8 cellular contexts compared by ENCODE assay signal in the genomic region with DNA sequence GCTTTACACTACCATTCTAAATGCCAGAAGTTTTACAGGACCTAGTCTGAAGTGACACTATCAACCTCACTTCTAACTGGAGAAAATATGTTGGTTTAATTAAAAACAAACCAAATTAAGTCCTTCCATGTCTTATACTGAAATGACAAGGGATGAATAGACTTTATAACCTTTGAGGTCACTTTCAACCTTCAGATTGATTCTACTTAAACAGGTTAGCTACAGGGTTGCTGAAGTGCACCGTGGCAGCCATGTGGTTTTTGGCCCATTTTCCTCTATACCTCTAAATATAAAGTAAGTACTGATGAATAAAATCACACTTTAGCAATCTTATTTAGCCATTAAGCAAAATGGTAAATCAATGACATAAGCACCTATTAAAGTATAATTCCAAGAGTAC. TPM values are rescaled to one million over a fixed set of nuclear protein-coding genes. Genes with fewer than 3 reads are reported as not detected.
DNase-seq lines count a peak whose midpoint lies in the region; ATAC-seq, FAIRE-seq and TF ChIP-seq lines count a peak whose summit lies in the region.

No MANE protein-coding gene starts in this region.

- peaks cover 64% of the 10 kb centered on the region for H3K4me1 ChIP-seq in A549
- peaks cover 2% of the 10 kb centered on the region; the same call in 1 of the 2 replicates for H3K4me1 ChIP-seq in IMR-90 (ENCODE audit: control insufficient read depth, insufficient read depth, low read length)
- H3K4me1 ChIP-seq in naive thymus-derived CD4-positive, alpha-beta T cell (ENCODE audit: control insufficient read depth in 2 of 2, insufficient read depth in 2 of 2, low read length in 2 of 2), result peaks cover 41 to 52% of the 10 kb centered on the region in 2 donors

- H3K9ac ChIP-seq in IMR-90 (ENCODE audit: low read depth, low read length), result peak overlapping the region; percentile 97

- H3K27me3 Mint-ChIP-seq in naive thymus-derived CD4-positive, alpha-beta T cell, result peaks cover 0 to 11% (median 0%) of the 10 kb centered on the region in 5 donors

- in situ Hi-C loops in IMR-90 (cut with MboI; ENCODE audit: low sequenced_read_pairs), result no loop called here

- no peak for FAIRE-seq in A549 (lab: Jason Lieb, UNC)

- H3K4me1 Mint-ChIP-seq in naive thymus-derived CD4-positive, alpha-beta T cell, result peaks cover 35 to 74% (median 69%) of the 10 kb centered on the region in 7 donors

- H3K4me3 ChIP-seq in A549, result peak overlapping the region; percentile 91
- peak overlapping the region; percentile 82 for H3K4me3 ChIP-seq in IMR-90 (ENCODE audit: insufficient read depth, low read depth, low read length)
- peak overlapping the region; percentile 90 for H3K4me3 ChIP-seq in coronary artery
- peak overlapping the region; percentile 13 for H3K4me3 ChIP-seq in naive thymus-derived CD4-positive, alpha-beta T cell (ENCODE audit: low read length)

- no peaks in the 10 kb centered on the region for H3K27me3 ChIP-seq in IMR-90 (ENCODE audit: control insufficient read depth, insufficient read depth, low read length)
- no peaks in the 10 kb centered on the region for H3K27me3 ChIP-seq in naive thymus-derived CD4-positive, alpha-beta T cell (ENCODE audit: control insufficient read depth in 2 of 2, insufficient read depth in 2 of 2, low read length in 2 of 2)

- H4K91ac ChIP-seq in IMR-90 (ENCODE audit: insufficient read depth, low read depth, low read length), result no peak overlapping the region

- CTCF ChIA-PET in A549 (lab: Yijun Ruan, JAX) (interaction anchor here (1.0 kb wide), 1 partner anchor 566 kb away, joined by 3 read pairs; no protein-coding TSS in a partner anchor), IMR-90 (lab: Yijun Ruan, JAX) (interaction anchor here (0.9 kb wide), 1 partner anchor 185 kb away, joined by 3 read pairs; no protein-coding TSS in a partner anchor)
- CTCF ChIA-PET in naive thymus-derived CD4-positive, alpha-beta T cell (lab: Charles Lee), result no interaction called here

- ATAC-seq in A549 (no peak), IMR-90 (ENCODE audit: low read depth) (no peak), GM18519 (IDR thresholded peaks at IDR 0.05; ENCODE audit: low FRiP score, unreplicated experiment) (no peak), GM21390 (IDR thresholded peaks at IDR 0.05; ENCODE audit: unreplicated experiment) (no peak)
- ATAC-seq in naive thymus-derived CD4-positive, alpha-beta T cell, result no peak

- intact Hi-C loops in IMR-90 (cut with micrococcal nuclease), result no loop called here
- intact Hi-C loops in naive thymus-derived CD4-positive, alpha-beta T cell (cut with micrococcal nuclease), result loop anchor here (1.0 to 5.0 kb wide), 2 partner anchors 7 to 216 kb away; no protein-coding TSS in a partner anchor

- dilution Hi-C loops in IMR-90 (cut with HindIII; ENCODE audit: low sequenced_read_pairs, unreplicated experiment), result no loop called here

- BruUV-seq in IMR-90 (replicated peaks; lab: Mats Ljungman, UMichigan), result no TSS peak

- POLR2A ChIA-PET in A549 (lab: Yijun Ruan, JAX) (interaction anchor here (0.9 to 1.0 kb wide), 2 partner anchors 9 to 100 kb away, joined by 4 to 5 read pairs; partner anchors contain the start of gene SLC38A1), IMR-90 (lab: Charles Lee; ENCODE audit: unreplicated experiment) (interaction anchor here (0.6 to 3.0 kb wide), 4 partner anchors 155 to 646 kb away, joined by 3 to 15 read pairs (median 3); no protein-coding TSS in a partner anchor)
- POLR2A ChIA-PET in naive thymus-derived CD4-positive, alpha-beta T cell (lab: Charles Lee), result interaction anchor here (0.7 to 2.3 kb wide), 7 partner anchors 12 to 289 kb away, joined by 3 to 14 read pairs (median 3); no protein-coding TSS in a partner anchor

- H3K56ac ChIP-seq in IMR-90 (ENCODE audit: extremely low read depth, insufficient read depth, low read length), result peak overlapping the region; percentile 55

- H3K4me2 ChIP-seq in A549 (peak overlapping the region; percentile 85), IMR-90 (ENCODE audit: low read depth, low read length) (peak overlapping the region; percentile 94)

- TF ChIP-seq CTCF in A549 (IDR thresholded peaks at IDR 0.05) (no peak), IMR-90 (conservative IDR thresholded peaks at IDR 0.05; ENCODE audit: low read depth, low read length) (no peak), coronary artery (IDR thresholded peaks at IDR 0.05) (no peak)

- no peak overlapping the region for H2AK5ac ChIP-seq in IMR-90 (ENCODE audit: low read depth, low read length)

- no peak for TF ChIP-seq EP300 in A549 (IDR thresholded peaks at IDR 0.05)

- peaks cover 0 to 13% (median 0%) of the 10 kb centered on the region in 11 donors for H3K9me3 Mint-ChIP-seq in naive thymus-derived CD4-positive, alpha-beta T cell

- H4K8ac ChIP-seq in IMR-90 (ENCODE audit: low read depth in 2 of 2, low read length in 2 of 2), result peak overlapping the region in 1 of 2 experiments; percentile 7; a peak in 1 of 4 replicates

- H4K5ac ChIP-seq in IMR-90 (ENCODE audit: low read depth, low read length), result no peak overlapping the region

- peaks cover 9 to 58% (median 53%) of the 10 kb centered on the region in 5 donors for H3K36me3 Mint-ChIP-seq in naive thymus-derived CD4-positive, alpha-beta T cell

- no peak overlapping the region for H2BK20ac ChIP-seq in IMR-90 (ENCODE audit: low read depth, low read length)

- no peak overlapping the region for H3K18ac ChIP-seq in IMR-90 (ENCODE audit: low read depth, low read length)

- H3K4me3 Mint-ChIP-seq in naive thymus-derived CD4-positive, alpha-beta T cell, result peak overlapping the region; percentile 12 to 98 (median 94)

- no peak for DNase-seq in A549 (ENCODE audit: low read depth in 1 of 2, low spot score in 1 of 2)
- no peak for DNase-seq in IMR-90
- no peak for DNase-seq in coronary artery (ENCODE audit: low spot score)
- DNase-seq in naive thymus-derived CD4-positive, alpha-beta T cell, result no peak
- DNase-seq in anterior cingulate cortex (lab: John Stamatoyannopoulos, UW), result no peak
- no peak for DNase-seq in NCI-H69 (lab: John Stamatoyannopoulos, UW)

- no peak overlapping the region for H3K4ac ChIP-seq in IMR-90 (ENCODE audit: low read depth, low read length)

- no peak overlapping the region for H2AK9ac ChIP-seq in IMR-90 (replicated peaks; ENCODE audit: low read depth, low read length, poor library complexity)

- peak overlapping the region; percentile 55 to 99 (median 82) for H3K27ac Mint-ChIP-seq in naive thymus-derived CD4-positive, alpha-beta T cell

- TF ChIP-seq RAD21 in A549 (conservative IDR thresholded peaks at IDR 0.05 in 1 of 2, IDR thresholded peaks at IDR 0.05 in 1 of 2) (no peak), IMR-90 (IDR thresholded peaks at IDR 0.05; ENCODE audit: low read length) (no peak)

- TF ChIP-seq POLR2A in A549 (IDR thresholded peaks at IDR 0.05; ENCODE audit: low read length) (no peak), IMR-90 (IDR thresholded peaks at IDR 0.05; ENCODE audit: low read depth, low read length) (no peak; the same call in 1 of the 2 replicates)

- H3K36me3 ChIP-seq in IMR-90 (ENCODE audit: control insufficient read depth, insufficient read depth, low read length), result peaks cover 57% of the 10 kb centered on the region
- H3K36me3 ChIP-seq in naive thymus-derived CD4-positive, alpha-beta T cell (ENCODE audit: control insufficient read depth in 2 of 3, insufficient read depth in 3 of 3, low read length in 3 of 3), result peaks cover 34 to 75% (median 45%) of the 10 kb centered on the region in 3 experiments

- H3K27ac ChIP-seq in A549 (peak overlapping the region in 1 of 2 experiments; percentile 100; a peak in 2 of 6 replicates), IMR-90 (ENCODE audit: insufficient read depth, low read length) (peak overlapping the region; percentile 51; the same call in 1 of the 2 replicates), coronary artery (peak overlapping the region; percentile 26 to 32)
- H3K27ac ChIP-seq in naive thymus-derived CD4-positive, alpha-beta T cell (ENCODE audit: low read depth, low read length), result peak overlapping the region; percentile 89

- H4K20me1 ChIP-seq in IMR-90 (ENCODE audit: insufficient read depth, low read length), result peaks cover 89% of the 10 kb centered on the region

- H3K79me1 ChIP-seq in IMR-90 (ENCODE audit: low read depth in 1 of 2, low read length in 2 of 2), result peaks cover 0 to 33% of the 10 kb centered on the region in 2 experiments; a peak in 3 of 4 replicates

- no peak overlapping the region for H2AFZ ChIP-seq in IMR-90 (replicated peaks; ENCODE audit: low read length, poor library complexity)

- no peak overlapping the region for H2BK15ac ChIP-seq in IMR-90 (ENCODE audit: low read depth, low read length)

- WGBS in A549 (ENCODE audit: missing lambda C conversion rate), result 53% methylated on average over 1 of the region's 1 CpG
- no CpG with 5 or more reads among the region's 1 CpG for WGBS in IMR-90 (ENCODE audit: extremely low coverage in 2 of 2, insufficient read length in 1 of 2), 2 experiments

- H3K23ac ChIP-seq in IMR-90 (ENCODE audit: low read depth, low read length), result peak overlapping the region; percentile 67; the same call in 1 of the 2 replicates

- H2BK5ac ChIP-seq in IMR-90 (ENCODE audit: low read depth, low read length, poor library complexity, severe bottlenecking), result peak overlapping the region; percentile 84

- no peak overlapping the region for H2BK120ac ChIP-seq in IMR-90 (ENCODE audit: low read depth, low read length)

- H3K9me3 ChIP-seq in A549, result no peaks in the 10 kb centered on the region
- no peaks in the 10 kb centered on the region for H3K9me3 ChIP-seq in IMR-90 (ENCODE audit: control insufficient read depth, insufficient read depth, low read length)
- H3K9me3 ChIP-seq in naive thymus-derived CD4-positive, alpha-beta T cell (ENCODE audit: control insufficient read depth in 2 of 3, low read length in 3 of 3), result no peaks in the 10 kb centered on the region

- H3K14ac ChIP-seq in IMR-90 (replicated peaks; ENCODE audit: low read depth, low read length), result peak overlapping the region; percentile 55; the same call in 1 of the 2 replicates

- H3K9me1 ChIP-seq in IMR-90 (ENCODE audit: insufficient read depth, low read length), result no peaks in the 10 kb centered on the region

TF ChIP-seq in IMR-90, 13 proteins besides CTCF, POLR2A, EP300 and RAD21 (continues in another document):
- no peak for TF ChIP-seq BHLHE40 (IDR thresholded peaks at IDR 0.05; ENCODE audit: low read depth, low read length)
- TF ChIP-seq SMC3 (IDR thresholded peaks at IDR 0.05; ENCODE audit: low read depth, low read length), result no peak
- no peak for TF ChIP-seq RCOR1 (IDR thresholded peaks at IDR 0.05; ENCODE audit: insufficient replicate concordance, low read length)

RNA-seq across cellular contexts. Expression of gene SLC38A2, which starts 3.9 kb away (rescaled TPM):
- polyA plus RNA-seq in A549 (2011; rRNA removed) (366 and 519 TPM in 2 replicates), A549 (2017; fragmentation: RNase III; extraction: RNeasy Plus Mini Kit Qiagen cat#74134 plus additional on column Dnase treatment) (131 to 195 TPM (median 187 TPM) in 3 replicates), IMR-90 (2012; rRNA removed) (213 and 313 TPM in 2 replicates)
- polyA plus RNA-seq in A549 (2012; cell fraction: cytosol; rRNA removed), result 38.6 and 50.8 TPM in 2 replicates
- polyA plus RNA-seq in A549 (2012; cell fraction: nucleus; rRNA removed), result 108 and 151 TPM in 2 replicates
- 230 and 257 TPM in 2 replicates for polyA minus RNA-seq in A549 (2011; rRNA and poly(A)+ RNA removed)
- total RNA-seq in IMR-90 (2012; rRNA removed), result 881 and 1,389 TPM in 2 replicates
- polyA plus RNA-seq in IMR-90 (2012; cell fraction: cytosol; rRNA removed), result 33.9 and 129 TPM in 2 replicates
- 118 and 947 TPM in 2 replicates for polyA plus RNA-seq in IMR-90 (2012; cell fraction: nucleus; rRNA removed; ENCODE audit: low replicate concordance)
- total RNA-seq in naive thymus-derived CD4-positive, alpha-beta T cell, result 100 to 1,000 TPM; 157 to 269 (median 175) TPM
- 100 to 1,000 TPM in 1 of 2 donors, 10 to 100 TPM in 1; 61.5 to 122 TPM for polyA plus RNA-seq in naive thymus-derived CD4-positive, alpha-beta T cell

Comparison
In these comparisons a context has a peak if more than half of its experiments do, and no peak if none do; other contexts are left out.
1. H3K4me3 ChIP-seq: peak in every context shown above with its lines; median percentile 91 in A549; 90 in coronary artery; 82 in IMR-90; 13 in naive thymus-derived CD4-positive, alpha-beta T cell.